In the genomic region with DNA sequence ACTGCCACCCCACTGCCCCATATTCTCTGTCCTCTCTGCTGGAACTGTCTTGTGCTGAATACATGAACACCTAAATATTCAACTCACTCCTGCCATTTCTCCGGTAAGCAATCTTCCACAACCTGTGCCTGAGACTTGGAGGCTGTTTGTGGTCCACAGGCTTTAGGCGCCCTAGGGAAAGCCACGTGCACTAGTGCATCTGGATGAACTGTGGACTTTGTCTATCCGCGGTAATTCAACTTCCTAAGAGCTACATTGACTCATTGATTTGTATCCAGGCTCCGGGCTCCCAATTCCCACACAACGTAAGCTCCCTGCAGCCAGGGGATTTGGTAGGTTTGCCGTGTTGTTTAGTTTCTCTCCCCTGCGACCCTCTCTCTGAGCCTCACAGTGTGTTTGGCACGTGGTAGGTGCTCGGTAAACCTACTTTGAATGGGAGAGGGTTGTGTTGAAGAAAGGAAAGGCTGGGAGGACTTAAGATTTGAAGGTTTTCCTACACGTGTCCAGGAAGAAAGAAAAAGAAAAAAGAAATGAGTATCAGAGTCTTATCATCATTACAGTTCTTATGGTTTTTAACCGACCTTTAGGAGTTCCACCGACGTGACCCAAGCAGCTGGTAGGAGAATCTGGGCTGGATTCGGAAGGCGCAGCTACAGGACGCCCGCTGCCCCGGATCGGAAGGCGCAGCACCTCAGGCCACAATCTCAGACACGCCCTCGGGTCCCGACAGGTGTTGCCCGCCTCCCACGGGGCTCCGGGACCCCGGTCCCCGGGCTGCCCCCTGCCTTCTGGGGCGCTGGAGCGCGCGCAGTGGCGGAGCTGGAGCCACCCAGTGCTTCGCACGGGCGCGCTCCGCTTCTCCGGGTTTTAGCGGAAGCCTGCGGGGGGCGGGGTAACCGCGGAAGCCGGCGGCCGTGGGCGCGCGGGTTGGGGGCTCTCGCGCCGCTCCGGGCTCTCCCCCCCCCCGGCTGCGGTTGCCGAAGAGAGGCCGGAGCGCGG, we compare ENCODE assay signal across 8 cellular contexts.
DNase-seq lines count a peak whose midpoint lies in the region; ATAC-seq, FAIRE-seq and TF ChIP-seq lines count a peak whose summit lies in the region.

No MANE protein-coding gene starts in this region.

- FAIRE-seq in GM19239 (lab: Jason Lieb, UNC) = no peak

- peaks cover 2 to 4% of the 10 kb centered on the region in 2 donors for H3K9me3 Mint-ChIP-seq in natural killer cell
- no peaks in the 10 kb centered on the region for H3K9me3 Mint-ChIP-seq in natural killer cell treated with Interleukin-12 subunit alpha and Interleukin-12 subunit beta and Interleukin-15 and Interleukin-18, amount 100 ng/mL, for 72 hours
- peaks cover 2% of the 10 kb centered on the region for H3K9me3 Mint-ChIP-seq in activated CD8-positive, alpha-beta T cell treated with anti-CD3 and anti-CD28 coated beads for 36 hours

- no peak overlapping the region for H3K27ac ChIP-seq in lower lobe of right lung

- CTCF ChIA-PET in activated CD8-positive, alpha-beta T cell treated with anti-CD3 and anti-CD28 coated beads for 36 hours (lab: Charles Lee) = interaction anchor here (0.5 kb wide), 1 partner anchor 8 kb away, joined by 3 read pairs; no protein-coding TSS in a partner anchor

- peaks cover 0 to 5% of the 10 kb centered on the region in 2 donors for H3K4me1 Mint-ChIP-seq in natural killer cell
- H3K4me1 Mint-ChIP-seq in natural killer cell treated with Interleukin-12 subunit alpha and Interleukin-12 subunit beta and Interleukin-15 and Interleukin-18, amount 100 ng/mL, for 72 hours (ENCODE audit: low read depth in 2 of 2) = peaks cover 0 to 4% of the 10 kb centered on the region in 2 donors
- peaks cover 5% of the 10 kb centered on the region for H3K4me1 Mint-ChIP-seq in activated CD8-positive, alpha-beta T cell treated with anti-CD3 and anti-CD28 coated beads for 36 hours (ENCODE audit: low read depth)

- no peak for DNase-seq in natural killer cell
- DNase-seq in natural killer cell treated with Interleukin-12 subunit alpha and Interleukin-12 subunit beta and Interleukin-15 and Interleukin-18, amount 100 ng/mL, for 72 hours (ENCODE audit: low spot score) = no peak
- no peak for DNase-seq in activated CD8-positive, alpha-beta T cell treated with anti-CD3 and anti-CD28 coated beads for 36 hours
- DNase-seq in lower lobe of right lung = no peak
- no peak for DNase-seq in GM19239 (ENCODE audit: insufficient read length, low spot score)
- no peak for DNase-seq in cerebellar cortex (ENCODE audit: low spot score)
- DNase-seq in ureter (ENCODE audit: low spot score) = no peak

- H3K4me1 ChIP-seq in lower lobe of right lung = no peaks in the 10 kb centered on the region

- H3K36me3 ChIP-seq in lower lobe of right lung = no peaks in the 10 kb centered on the region

- H3K4me3 Mint-ChIP-seq in natural killer cell = peak overlapping the region; percentile 15
- H3K4me3 Mint-ChIP-seq in natural killer cell treated with Interleukin-12 subunit alpha and Interleukin-12 subunit beta and Interleukin-15 and Interleukin-18, amount 100 ng/mL, for 72 hours = no peak overlapping the region
- peak overlapping the region; percentile 21 for H3K4me3 Mint-ChIP-seq in activated CD8-positive, alpha-beta T cell treated with anti-CD3 and anti-CD28 coated beads for 36 hours

- H3K36me3 Mint-ChIP-seq in natural killer cell = no peaks in the 10 kb centered on the region
- no peaks in the 10 kb centered on the region for H3K36me3 Mint-ChIP-seq in natural killer cell treated with Interleukin-12 subunit alpha and Interleukin-12 subunit beta and Interleukin-15 and Interleukin-18, amount 100 ng/mL, for 72 hours
- peaks cover 2% of the 10 kb centered on the region for H3K36me3 Mint-ChIP-seq in activated CD8-positive, alpha-beta T cell treated with anti-CD3 and anti-CD28 coated beads for 36 hours (ENCODE audit: low read depth)

- no peak overlapping the region for H3K27ac Mint-ChIP-seq in natural killer cell
- H3K27ac Mint-ChIP-seq in natural killer cell treated with Interleukin-12 subunit alpha and Interleukin-12 subunit beta and Interleukin-15 and Interleukin-18, amount 100 ng/mL, for 72 hours = no peak overlapping the region
- H3K27ac Mint-ChIP-seq in activated CD8-positive, alpha-beta T cell treated with anti-CD3 and anti-CD28 coated beads for 36 hours = no peak overlapping the region

- no peak for ATAC-seq in natural killer cell
- ATAC-seq in natural killer cell treated with Interleukin-12 subunit alpha and Interleukin-12 subunit beta and Interleukin-15 and Interleukin-18, amount 100 ng/mL, for 72 hours = no peak
- ATAC-seq in activated CD8-positive, alpha-beta T cell treated with anti-CD3 and anti-CD28 coated beads for 36 hours = no peak
- peak; percentile 57 to 77 for ATAC-seq in lower lobe of right lung
- ATAC-seq in HG03108 (IDR thresholded peaks at IDR 0.05; ENCODE audit: unreplicated experiment) = no peak

- no peak for TF ChIP-seq CTCF in natural killer cell (IDR thresholded peaks at IDR 0.05)
- TF ChIP-seq CTCF in activated CD8-positive, alpha-beta T cell treated with anti-CD3 and anti-CD28 coated beads for 36 hours (IDR thresholded peaks at IDR 0.05) = no peak
- no peak for TF ChIP-seq CTCF in lower lobe of right lung (IDR thresholded peaks at IDR 0.05)

- intact Hi-C loops in natural killer cell (cut with micrococcal nuclease) = no loop called here
- intact Hi-C loops in activated CD8-positive, alpha-beta T cell treated with anti-CD3 and anti-CD28 coated beads for 36 hours (cut with micrococcal nuclease) = no loop called here
- intact Hi-C loops in lower lobe of right lung (cut with DNase I) = no loop called here

- H3K9me3 ChIP-seq in lower lobe of right lung = no peaks in the 10 kb centered on the region

- H3K4me3 ChIP-seq in lower lobe of right lung = peak overlapping the region; percentile 43

- POLR2A ChIA-PET in activated CD8-positive, alpha-beta T cell treated with anti-CD3 and anti-CD28 coated beads for 36 hours (lab: Charles Lee) = no interaction called here

- H3K27me3 ChIP-seq in lower lobe of right lung (ENCODE audit: low read depth) = peaks cover 41% of the 10 kb centered on the region

- peaks cover 13 to 17% of the 10 kb centered on the region in 2 donors for H3K27me3 Mint-ChIP-seq in natural killer cell (ENCODE audit: low read depth in 2 of 2)
- H3K27me3 Mint-ChIP-seq in natural killer cell treated with Interleukin-12 subunit alpha and Interleukin-12 subunit beta and Interleukin-15 and Interleukin-18, amount 100 ng/mL, for 72 hours = peaks cover 6 to 18% of the 10 kb centered on the region in 2 donors
- H3K27me3 Mint-ChIP-seq in activated CD8-positive, alpha-beta T cell treated with anti-CD3 and anti-CD28 coated beads for 36 hours = peaks cover 26% of the 10 kb centered on the region

Comparison
In these comparisons a context has a peak if more than half of its experiments do, and no peak if none do; other contexts are left out.
1. ATAC-seq: peak in lower lobe of right lung (2 of 2); none in natural killer cell (0 of 3), natural killer cell treated with Interleukin-12 subunit alpha and Interleukin-12 subunit beta and Interleukin-15 and Interleukin-18, amount 100 ng/mL, for 72 hours (0 of 2), activated CD8-positive, alpha-beta T cell treated with anti-CD3 and anti-CD28 coated beads for 36 hours (single experiment) and HG03108 (single experiment).